ENCODE assay signal across 37 cellular contexts in the genomic region with DNA sequence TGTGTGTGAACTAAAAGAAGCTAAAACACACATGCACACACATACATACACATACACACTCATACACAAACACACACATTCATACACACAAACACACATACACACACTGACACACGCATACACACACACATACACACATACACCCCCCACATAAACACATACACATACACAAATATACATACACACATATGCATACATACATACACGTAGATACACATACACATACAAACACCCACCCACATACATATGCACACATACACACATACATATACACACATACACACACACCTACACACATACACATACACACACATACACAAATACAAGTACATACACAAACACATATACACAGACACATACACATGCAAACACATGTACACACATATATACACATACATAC. TPM values are rescaled to one million over a fixed set of nuclear protein-coding genes. Genes with fewer than 3 reads are reported as not detected.
"Had no signal": no experiment of that assay in that cellular context is flagged by ENCODE, and none has a peak within 500 bp of the region (broad histone marks: within the 10 kb centered on the region; RNA-seq: fewer than 3 reads in every experiment).

No MANE protein-coding gene starts in this region.

- H3K9me3 ChIP-seq: adrenal gland, body of pancreas, esophagus squamous epithelium, gastroesophageal sphincter, heart right ventricle had no signal

- H3K27me3 Mint-ChIP-seq: activated B cell treated with CpG ODN at 0.5 μM for 24 hours; activated CD8-positive, alpha-beta memory T cell treated with anti-CD3 and anti-CD28 coated beads, Interleukin-2, amount 10 ng/mL, durations not matched to agents 7 days and 5 days had no signal

- H3K27me3 ChIP-seq: body of pancreas had no signal

- H3K4me3 ChIP-seq: adrenal gland, body of pancreas, esophagus squamous epithelium, gastroesophageal sphincter, heart right ventricle had no signal

- ATAC-seq: activated CD4-positive, CD25-positive, alpha-beta regulatory T cell treated with anti-CD3 and anti-CD28 coated beads, Interleukin-2, amount 50 U/mL, for 24 hours; activated CD8-positive, alpha-beta memory T cell treated with anti-CD3 and anti-CD28 coated beads, Interleukin-2, amount 10 ng/mL, durations not matched to agents 7 days and 5 days; activated CD8-positive, alpha-beta T cell treated with anti-CD3 and anti-CD28 coated beads, Interleukin-2, amount 10 ng/mL, durations not matched to agents 7 days and 5 days; activated naive CD8-positive, alpha-beta T cell treated with anti-CD3 and anti-CD28 coated beads, Interleukin-2, amount 50 U/mL, for 24 hours; body of pancreas; gastroesophageal sphincter; heart right ventricle; T-helper 17 cell had no signal

- H3K36me3 ChIP-seq: adrenal gland, esophagus squamous epithelium, gastroesophageal sphincter, heart right ventricle, WERI-Rb-1 had no signal

- H3K4me1 ChIP-seq: esophagus squamous epithelium, gastroesophageal sphincter, heart right ventricle had no signal

- H3K36me3 Mint-ChIP-seq: activated CD4-positive, alpha-beta memory T cell treated with anti-CD3 and anti-CD28 coated beads for 36 hours; activated CD8-positive, alpha-beta memory T cell treated with anti-CD3 and anti-CD28 coated beads, Interleukin-2, amount 10 ng/mL, durations not matched to agents 7 days and 5 days; activated naive CD4-positive, alpha-beta T cell treated with anti-CD3 and anti-CD28 coated beads, Interleukin-2, amount 50 U/mL, for 24 hours; activated naive CD8-positive, alpha-beta T cell treated with anti-CD3 and anti-CD28 coated beads for 36 hours had no signal

- H3K4me3 Mint-ChIP-seq: activated B cell treated with CpG ODN at 0.5 μM for 24 hours; activated CD4-positive, alpha-beta memory T cell treated with anti-CD3 and anti-CD28 coated beads for 36 hours; activated CD8-positive, alpha-beta memory T cell treated with anti-CD3 and anti-CD28 coated beads, Interleukin-2, amount 10 ng/mL, durations not matched to agents 7 days and 5 days; activated CD8-positive, alpha-beta T cell treated with anti-CD3 and anti-CD28 coated beads, Interleukin-2, amount 10 ng/mL, durations not matched to agents 7 days and 5 days; activated naive CD4-positive, alpha-beta T cell treated with anti-CD3 and anti-CD28 coated beads for 36 hours; activated naive CD4-positive, alpha-beta T cell treated with anti-CD3 and anti-CD28 coated beads, Interleukin-2, amount 50 U/mL, for 24 hours; activated naive CD8-positive, alpha-beta T cell treated with anti-CD3 and anti-CD28 coated beads for 36 hours; activated naive CD8-positive, alpha-beta T cell treated with anti-CD3 and anti-CD28 coated beads, Interleukin-2, amount 50 U/mL, for 24 hours; activated T-helper 1 cell treated with anti-CD3 and anti-CD28 coated beads, Interleukin-12 subunit alpha, Interleukin-12 subunit beta, Interleukin-2, Interleukin-4 antibody, amounts not matched to agents 30 ng/mL and 10 ng/mL and 1 ng/mL, durations not matched to agents 14 hours and 24 hours and 36 hours; T-helper 17 cell; T-helper 2 cell treated with Interferon-gamma antibody and Interleukin-4, amounts not matched to agents 5 μg/mL and 100 μg/mL, for 36 hours had no signal

- H3K27ac ChIP-seq: adrenal gland, body of pancreas, epithelial cell of prostate, esophagus squamous epithelium, gastroesophageal sphincter, heart right ventricle, WERI-Rb-1 had no signal

- H3K4me1 Mint-ChIP-seq: activated B cell treated with CpG ODN at 0.5 μM for 24 hours; activated CD8-positive, alpha-beta memory T cell treated with anti-CD3 and anti-CD28 coated beads, Interleukin-2, amount 10 ng/mL, durations not matched to agents 7 days and 5 days; activated naive CD4-positive, alpha-beta T cell treated with anti-CD3 and anti-CD28 coated beads, Interleukin-2, amount 50 U/mL, for 24 hours; activated naive CD8-positive, alpha-beta T cell treated with anti-CD3 and anti-CD28 coated beads for 36 hours; activated naive CD8-positive, alpha-beta T cell treated with anti-CD3 and anti-CD28 coated beads, Interleukin-2, amount 50 U/mL, for 24 hours; T-helper 17 cell had no signal

- H3K9me3 Mint-ChIP-seq: activated B cell treated with CpG ODN at 0.5 μM for 24 hours; activated CD4-positive, alpha-beta memory T cell treated with anti-CD3 and anti-CD28 coated beads for 36 hours; activated naive CD4-positive, alpha-beta T cell treated with anti-CD3 and anti-CD28 coated beads for 36 hours; activated naive CD4-positive, alpha-beta T cell treated with anti-CD3 and anti-CD28 coated beads, Interleukin-2, amount 50 U/mL, for 24 hours; activated naive CD8-positive, alpha-beta T cell treated with anti-CD3 and anti-CD28 coated beads for 36 hours; activated naive CD8-positive, alpha-beta T cell treated with anti-CD3 and anti-CD28 coated beads, Interleukin-2, amount 50 U/mL, for 24 hours; activated T-helper 1 cell treated with anti-CD3 and anti-CD28 coated beads, Interleukin-12 subunit alpha, Interleukin-12 subunit beta, Interleukin-2, Interleukin-4 antibody, amounts not matched to agents 30 ng/mL and 10 ng/mL and 1 ng/mL, durations not matched to agents 14 hours and 24 hours and 36 hours; activated T-helper 2 cell treated with anti-CD3 and anti-CD28 coated beads, Interferon-gamma antibody, Interleukin-2, Interleukin-4, amounts not matched to agents 10 μg/mL and 5 μg/mL and 100 μg/mL, durations not matched to agents 14 hours and 24 hours and 36 hours; T-helper 2 cell treated with Interferon-gamma antibody and Interleukin-4, amounts not matched to agents 5 μg/mL and 100 μg/mL, for 36 hours had no signal

- H3K27ac Mint-ChIP-seq: activated B cell treated with CpG ODN at 0.5 μM for 24 hours; activated CD4-positive, alpha-beta memory T cell treated with anti-CD3 and anti-CD28 coated beads for 36 hours; activated CD8-positive, alpha-beta memory T cell treated with anti-CD3 and anti-CD28 coated beads, Interleukin-2, amount 10 ng/mL, durations not matched to agents 7 days and 5 days; activated CD8-positive, alpha-beta T cell treated with anti-CD3 and anti-CD28 coated beads, Interleukin-2, amount 10 ng/mL, durations not matched to agents 7 days and 5 days; activated naive CD4-positive, alpha-beta T cell treated with anti-CD3 and anti-CD28 coated beads for 36 hours; activated naive CD4-positive, alpha-beta T cell treated with anti-CD3 and anti-CD28 coated beads, Interleukin-2, amount 50 U/mL, for 24 hours; activated naive CD8-positive, alpha-beta T cell treated with anti-CD3 and anti-CD28 coated beads for 36 hours; activated naive CD8-positive, alpha-beta T cell treated with anti-CD3 and anti-CD28 coated beads, Interleukin-2, amount 50 U/mL, for 24 hours; activated T-helper 1 cell treated with anti-CD3 and anti-CD28 coated beads, Interleukin-12 subunit alpha, Interleukin-12 subunit beta, Interleukin-2, Interleukin-4 antibody, amounts not matched to agents 30 ng/mL and 10 ng/mL and 1 ng/mL, durations not matched to agents 14 hours and 24 hours and 36 hours; activated T-helper 2 cell treated with anti-CD3 and anti-CD28 coated beads, Interferon-gamma antibody, Interleukin-2, Interleukin-4, amounts not matched to agents 10 μg/mL and 5 μg/mL and 100 μg/mL, durations not matched to agents 14 hours and 24 hours and 36 hours; T-helper 17 cell; T-helper 2 cell treated with Interferon-gamma antibody and Interleukin-4, amounts not matched to agents 5 μg/mL and 100 μg/mL, for 36 hours had no signal

- DNase-seq: activated B cell treated with CpG ODN at 0.5 μM for 24 hours; activated CD4-positive, alpha-beta memory T cell treated with anti-CD3 and anti-CD28 coated beads for 36 hours; activated CD4-positive, alpha-beta T cell treated with anti-CD3 and anti-CD28 coated beads for 48 hours; activated CD4-positive, alpha-beta T cell treated with anti-CD3 and anti-CD28 coated beads, Interleukin-2, amount 50 U/mL, for 1 hour; activated CD8-positive, alpha-beta memory T cell treated with anti-CD3 and anti-CD28 coated beads, Interleukin-2, amount 10 ng/mL, durations not matched to agents 7 days and 5 days; activated CD8-positive, alpha-beta memory T cell treated with anti-CD3 and anti-CD28 coated beads, Interleukin-2, amount 50 U/mL, for 4 hours; activated CD8-positive, alpha-beta T cell treated with anti-CD3 and anti-CD28 coated beads, Interleukin-2, amount 10 ng/mL, durations not matched to agents 7 days and 5 days; activated effector memory CD4-positive, alpha-beta T cell treated with anti-CD3 and anti-CD28 coated beads, Interleukin-2, amount 50 U/mL, for 16 hours; activated naive CD4-positive, alpha-beta T cell treated with anti-CD3 and anti-CD28 coated beads for 36 hours; activated naive CD8-positive, alpha-beta T cell treated with anti-CD3 and anti-CD28 coated beads for 36 hours; activated naive CD8-positive, alpha-beta T cell treated with anti-CD3 and anti-CD28 coated beads, Interleukin-2, amount 50 U/mL, for 24 hours; activated T-cell treated with anti-CD3 and anti-CD28 coated beads, Interleukin-2, amount 50 U/mL, for 1 hour; activated T-cell treated with anti-CD3 and anti-CD28 coated beads, Interleukin-2, amount 50 U/mL, for 48 hours; adrenal gland; amygdala; body of pancreas; caudate nucleus; cortex of kidney; dermis blood vessel endothelial cell; effector CD4-positive, alpha-beta T cell; esophagus squamous epithelium; foreskin melanocyte; heart right ventricle; T-helper 17 cell; T1000; WERI-Rb-1 had no signal

RNA-seq across cellular contexts. Expression of gene SLC18A2, which starts 28.0 kb away (rescaled TPM):
- total RNA-seq: activated B cell treated with CpG ODN at 0.5 μM for 24 hours; activated CD4-positive, alpha-beta memory T cell treated with anti-CD3 and anti-CD28 coated beads for 36 hours; activated CD8-positive, alpha-beta memory T cell treated with anti-CD3 and anti-CD28 coated beads, Interleukin-2, amount 10 ng/mL, durations not matched to agents 7 days and 5 days; activated CD8-positive, alpha-beta T cell treated with anti-CD3 and anti-CD28 coated beads, Interleukin-2, amount 10 ng/mL, durations not matched to agents 7 days and 5 days; activated naive CD4-positive, alpha-beta T cell treated with anti-CD3 and anti-CD28 coated beads for 36 hours; activated naive CD8-positive, alpha-beta T cell treated with anti-CD3 and anti-CD28 coated beads for 36 hours; activated T-helper 1 cell treated with anti-CD3 and anti-CD28 coated beads, Interleukin-12 subunit alpha, Interleukin-12 subunit beta, Interleukin-2, Interleukin-4 antibody, amounts not matched to agents 30 ng/mL and 10 ng/mL and 1 ng/mL, durations not matched to agents 14 hours and 24 hours and 36 hours; activated T-helper 2 cell treated with anti-CD3 and anti-CD28 coated beads, Interferon-gamma antibody, Interleukin-2, Interleukin-4, amounts not matched to agents 10 μg/mL and 5 μg/mL and 100 μg/mL, durations not matched to agents 14 hours and 24 hours and 36 hours; chondrocyte; dermis blood vessel endothelial cell; endothelial cell of umbilical vein; glomerular endothelial cell had no signal
- polyA plus RNA-seq: endothelial cell of umbilical vein, fibroblast of lung had no signal
